ENCODE assay signal across 1 cellular context in the genomic region with DNA sequence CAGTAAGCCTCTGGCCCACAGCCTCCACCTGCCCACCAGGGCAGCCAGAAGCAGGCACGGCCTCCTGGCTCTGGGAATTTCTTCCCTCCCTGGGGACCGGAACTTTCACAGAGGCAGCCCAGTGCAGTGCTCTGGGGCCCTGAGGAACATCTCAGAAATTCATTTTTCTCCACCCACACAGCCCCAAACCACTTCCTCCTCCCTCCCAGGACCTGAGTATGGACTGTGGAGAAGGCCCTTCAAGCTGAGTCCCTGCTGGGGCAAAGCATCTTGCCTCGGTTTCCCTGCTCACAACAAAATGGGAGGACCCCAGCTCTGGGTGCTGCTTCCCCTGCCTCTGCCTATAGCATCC.
TF ChIP-seq lines count a peak whose summit lies in the region.

No MANE protein-coding gene starts in this region.

TF ChIP-seq in GM12878, 131 proteins besides CTCF, POLR2A, EP300 and RAD21 (continued from another document):
- TF ChIP-seq FOS (IDR thresholded peaks at IDR 0.05; ENCODE audit: borderline replicate concordance, extremely low read depth, insufficient read length) (no peak), EGR1 (IDR thresholded peaks at IDR 0.05; ENCODE audit: borderline replicate concordance in 1 of 2, low read depth in 2 of 2, low read length in 2 of 2) (peak in 1 of 2 experiments; percentile 77; a peak in 1 of 3 replicates), NRF1 (conservative IDR thresholded peaks at IDR 0.05; ENCODE audit: low read depth, low read length) (no peak), PBX3 (IDR thresholded peaks at IDR 0.05; ENCODE audit: insufficient replicate concordance, low read depth, low read length) (no peak), SPI1 (IDR thresholded peaks at IDR 0.05; ENCODE audit: borderline replicate concordance, insufficient read depth, low read depth, low read length) (peak; percentile 66), EZH2 (IDR thresholded peaks at IDR 0.05; ENCODE audit: borderline replicate concordance, control insufficient read depth, low read depth, low read length) (no peak), LARP7 (IDR thresholded peaks at IDR 0.05) (no peak), POLR2AphosphoS2 (IDR thresholded peaks at IDR 0.05; ENCODE audit: low read depth, low read length) (no peak), BCL11A (IDR thresholded peaks at IDR 0.05; ENCODE audit: low read depth, low read length) (no peak), CREM (IDR thresholded peaks at IDR 0.05; ENCODE audit: low read depth) (no peak; the same call in 1 of the 2 replicates), CHD2 (IDR thresholded peaks at IDR 0.05; ENCODE audit: borderline replicate concordance, low read depth, low read length) (0 out of 2 replicates have a peak, but pooled peaks have one; percentile 20), NR2C1 (IDR thresholded peaks at IDR 0.05) (no peak), IKZF1 (conservative IDR thresholded peaks at IDR 0.05) (peak; percentile 88), CUX1 (IDR thresholded peaks at IDR 0.05; ENCODE audit: insufficient replicate concordance, low read depth, low read length) (peak; percentile 88), BACH1 (IDR thresholded peaks at IDR 0.05; ENCODE audit: borderline replicate concordance) (no peak), EED (IDR thresholded peaks at IDR 0.05; ENCODE audit: low read depth) (peak; percentile 75), IKZF2 (IDR thresholded peaks at IDR 0.05) (peak; percentile 76 to 78)
- TF ChIP-seq, protein P1, sequence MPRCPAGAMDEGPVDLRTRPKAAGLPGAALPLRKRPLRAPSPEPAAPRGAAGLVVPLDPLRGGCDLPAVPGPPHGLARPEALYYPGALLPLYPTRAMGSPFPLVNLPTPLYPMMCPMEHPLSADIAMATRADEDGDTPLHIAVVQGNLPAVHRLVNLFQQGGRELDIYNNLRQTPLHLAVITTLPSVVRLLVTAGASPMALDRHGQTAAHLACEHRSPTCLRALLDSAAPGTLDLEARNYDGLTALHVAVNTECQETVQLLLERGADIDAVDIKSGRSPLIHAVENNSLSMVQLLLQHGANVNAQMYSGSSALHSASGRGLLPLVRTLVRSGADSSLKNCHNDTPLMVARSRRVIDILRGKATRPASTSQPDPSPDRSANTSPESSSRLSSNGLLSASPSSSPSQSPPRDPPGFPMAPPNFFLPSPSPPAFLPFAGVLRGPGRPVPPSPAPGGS (IDR thresholded peaks at IDR 0.05; ENCODE audit: borderline replicate concordance, insufficient read depth, low read depth, low read length, poor library complexity, severe bottlenecking) = peak; percentile 85
TF ChIP-seq in GM12878: peak in this region for 14.
